ENCODE assay signal across 2 cellular contexts in the genomic region with DNA sequence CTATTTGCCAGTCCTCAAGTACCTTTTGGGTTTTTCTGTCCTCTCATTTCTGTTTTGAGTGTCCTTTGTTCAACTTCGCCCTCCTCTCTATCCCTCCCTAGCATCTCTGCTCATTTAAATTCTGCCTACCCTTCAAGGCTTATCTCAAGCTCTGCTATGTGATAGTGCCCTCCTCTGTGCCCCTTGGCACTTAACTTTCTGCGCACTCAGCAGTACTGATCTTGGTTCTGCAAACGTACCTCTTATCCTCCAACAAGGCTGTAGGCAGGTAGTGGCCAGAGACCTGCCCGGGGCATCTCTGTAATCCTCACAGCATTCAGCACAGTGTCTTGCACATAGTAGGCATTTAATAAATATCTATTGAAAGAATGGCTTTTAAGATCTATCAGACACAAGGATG.
TF ChIP-seq lines count a peak whose summit lies in the region.

No MANE protein-coding gene starts in this region.

TF ChIP-seq in A549, 52 proteins besides CTCF, POLR2A, EP300 and RAD21:
- TF ChIP-seq HOXB5 (CRISPR knock-in tag; IDR thresholded peaks at IDR 0.05) (no peak), ESRRA (IDR thresholded peaks at IDR 0.05; ENCODE audit: borderline replicate concordance, low read length) (no peak), MAFK (IDR thresholded peaks at IDR 0.05; ENCODE audit: partially characterized antibody) (peak; percentile 59)

TF ChIP-seq in K562, 482 proteins besides CTCF, POLR2A, EP300 and RAD21:
- TF ChIP-seq SOX6 (IDR thresholded peaks at IDR 0.05) (no peak), C11orf30 (IDR thresholded peaks at IDR 0.05; ENCODE audit: low read depth) (peak; percentile 45; the same call in 1 of the 2 replicates), U2AF2 (optimal IDR thresholded peaks at IDR 0.05; ENCODE audit: low read depth, low read length) (no peak), RBM22 (IDR thresholded peaks at IDR 0.05; ENCODE audit: low read depth, low read length, poor library complexity, severe bottlenecking) (no peak), ZNF316 (IDR thresholded peaks at IDR 0.05) (peak; percentile 56), MAFG (tag; conservative IDR thresholded peaks at IDR 0.05) (0 out of 2 replicates have a peak, but pooled peaks have one; percentile 19)
- TF ChIP-seq, protein P1, sequence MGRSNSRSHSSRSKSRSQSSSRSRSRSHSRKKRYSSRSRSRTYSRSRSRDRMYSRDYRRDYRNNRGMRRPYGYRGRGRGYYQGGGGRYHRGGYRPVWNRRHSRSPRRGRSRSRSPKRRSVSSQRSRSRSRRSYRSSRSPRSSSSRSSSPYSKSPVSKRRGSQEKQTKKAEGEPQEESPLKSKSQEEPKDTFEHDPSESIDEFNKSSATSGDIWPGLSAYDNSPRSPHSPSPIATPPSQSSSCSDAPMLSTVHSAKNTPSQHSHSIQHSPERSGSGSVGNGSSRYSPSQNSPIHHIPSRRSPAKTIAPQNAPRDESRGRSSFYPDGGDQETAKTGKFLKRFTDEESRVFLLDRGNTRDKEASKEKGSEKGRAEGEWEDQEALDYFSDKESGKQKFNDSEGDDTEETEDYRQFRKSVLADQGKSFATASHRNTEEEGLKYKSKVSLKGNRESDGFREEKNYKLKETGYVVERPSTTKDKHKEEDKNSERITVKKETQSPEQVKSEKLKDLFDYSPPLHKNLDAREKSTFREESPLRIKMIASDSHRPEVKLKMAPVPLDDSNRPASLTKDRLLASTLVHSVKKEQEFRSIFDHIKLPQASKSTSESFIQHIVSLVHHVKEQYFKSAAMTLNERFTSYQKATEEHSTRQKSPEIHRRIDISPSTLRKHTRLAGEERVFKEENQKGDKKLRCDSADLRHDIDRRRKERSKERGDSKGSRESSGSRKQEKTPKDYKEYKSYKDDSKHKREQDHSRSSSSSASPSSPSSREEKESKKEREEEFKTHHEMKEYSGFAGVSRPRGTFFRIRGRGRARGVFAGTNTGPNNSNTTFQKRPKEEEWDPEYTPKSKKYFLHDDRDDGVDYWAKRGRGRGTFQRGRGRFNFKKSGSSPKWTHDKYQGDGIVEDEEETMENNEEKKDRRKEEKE (IDR thresholded peaks at IDR 0.05; ENCODE audit: borderline replicate concordance in 1 of 2, control insufficient read depth in 1 of 2, low read depth in 2 of 2, low read length in 1 of 2), result no peak
